12 cellular contexts compared by ENCODE assay signal in the genomic region with DNA sequence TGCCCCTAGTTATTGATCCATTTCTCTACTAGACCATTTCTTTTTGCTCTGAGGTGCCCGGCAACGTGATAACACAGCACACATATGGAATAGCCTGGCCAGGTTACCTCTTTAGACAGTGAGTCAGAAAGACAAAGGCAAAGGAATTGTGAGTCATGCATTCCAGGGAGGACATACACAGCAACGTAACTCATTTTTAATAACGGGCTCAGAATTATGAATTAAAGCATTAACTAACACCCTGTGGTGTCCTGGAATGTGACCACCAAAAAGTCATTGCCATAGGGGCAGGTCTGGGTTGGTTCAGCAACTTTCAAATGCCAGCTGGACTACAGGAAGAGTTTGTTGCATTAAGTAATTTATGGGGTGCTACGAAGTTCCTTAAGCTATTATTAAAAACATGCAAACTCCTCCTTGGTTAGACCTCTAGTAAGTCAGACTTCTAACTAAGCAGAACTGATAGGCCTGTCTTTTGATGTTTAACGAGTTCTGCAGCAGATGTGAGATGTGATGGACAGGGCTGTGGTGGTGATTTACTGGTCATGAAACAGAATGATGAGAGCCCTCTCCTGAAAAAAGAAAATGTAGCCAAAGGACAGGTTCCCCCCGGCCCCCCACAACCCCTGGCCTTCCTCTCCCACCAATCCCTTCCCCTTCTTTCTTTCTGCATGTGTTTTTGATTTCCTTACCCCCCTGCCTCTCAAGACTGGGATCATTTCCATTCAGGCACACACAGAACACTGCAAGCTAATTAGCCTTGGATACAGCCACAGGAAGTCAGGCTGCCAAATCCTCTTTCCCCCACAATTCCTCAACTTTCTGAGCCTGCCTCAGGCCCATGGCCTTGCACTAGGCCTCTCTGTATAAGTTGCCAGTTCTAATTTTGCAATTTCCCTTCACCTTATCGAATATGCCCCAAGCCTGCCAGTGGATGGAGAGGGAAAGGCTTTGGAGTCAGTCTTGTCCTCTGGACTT.
DNase-seq lines count a peak whose midpoint lies in the region; ATAC-seq and TF ChIP-seq lines count a peak whose summit lies in the region.
"Had no signal": no experiment of that assay in that cellular context is flagged by ENCODE, and none has a peak within 500 bp of the region (broad histone marks: within the 10 kb centered on the region; RNA-seq: fewer than 3 reads in every experiment).

No MANE protein-coding gene starts in this region.

- ATAC-seq in activated T-helper 17 cell treated with anti-CD3 and anti-CD28 coated beads, Interleukin-2, amount 50 U/mL, for 72 hours (replicated peaks), result no peak
- ATAC-seq: activated CD8-positive, alpha-beta T cell treated with anti-CD3 and anti-CD28 coated beads for 36 hours had no signal

- H3K4me1 Mint-ChIP-seq in activated T-cell treated with anti-CD3 and anti-CD28 coated beads, Interleukin-2, amount 50 U/mL, for 24 hours (ENCODE audit: low read depth), result no peaks in the 10 kb centered on the region
- H3K4me1 Mint-ChIP-seq in activated T-helper 17 cell treated with anti-CD3 and anti-CD28 coated beads, Interleukin-2, amount 50 U/mL, for 72 hours, result no peaks in the 10 kb centered on the region
- no peaks in the 10 kb centered on the region for H3K4me1 Mint-ChIP-seq in activated naive CD8-positive, alpha-beta T cell treated with anti-CD3 and anti-CD28 coated beads for 36 hours

- H3K4me3 ChIP-seq in astrocyte of the spinal cord (ENCODE audit: low read depth, low read length), result no peak overlapping the region
- H3K4me3 ChIP-seq: transverse colon had no signal

- peaks cover 6% of the 10 kb centered on the region for H3K27me3 Mint-ChIP-seq in activated T-cell treated with anti-CD3 and anti-CD28 coated beads, Interleukin-2, amount 50 U/mL, for 24 hours
- peaks cover 7% of the 10 kb centered on the region for H3K27me3 Mint-ChIP-seq in activated T-helper 17 cell treated with anti-CD3 and anti-CD28 coated beads, Interleukin-2, amount 50 U/mL, for 72 hours
- peaks cover 14% of the 10 kb centered on the region for H3K27me3 Mint-ChIP-seq in activated naive CD8-positive, alpha-beta T cell treated with anti-CD3 and anti-CD28 coated beads for 36 hours

- H3K36me3 Mint-ChIP-seq in activated T-cell treated with anti-CD3 and anti-CD28 coated beads, Interleukin-2, amount 50 U/mL, for 24 hours (ENCODE audit: low read depth), result no peaks in the 10 kb centered on the region
- H3K36me3 Mint-ChIP-seq in activated T-helper 17 cell treated with anti-CD3 and anti-CD28 coated beads, Interleukin-2, amount 50 U/mL, for 72 hours (ENCODE audit: low read depth), result no peaks in the 10 kb centered on the region
- H3K36me3 Mint-ChIP-seq in activated naive CD8-positive, alpha-beta T cell treated with anti-CD3 and anti-CD28 coated beads for 36 hours, result no peaks in the 10 kb centered on the region

- no peak overlapping the region for H3K4me3 Mint-ChIP-seq in activated T-cell treated with anti-CD3 and anti-CD28 coated beads, Interleukin-2, amount 50 U/mL, for 24 hours
- H3K4me3 Mint-ChIP-seq in activated T-helper 17 cell treated with anti-CD3 and anti-CD28 coated beads, Interleukin-2, amount 50 U/mL, for 72 hours, result no peak overlapping the region
- no peak overlapping the region for H3K4me3 Mint-ChIP-seq in activated naive CD8-positive, alpha-beta T cell treated with anti-CD3 and anti-CD28 coated beads for 36 hours
- H3K4me3 Mint-ChIP-seq: activated CD8-positive, alpha-beta T cell treated with anti-CD3 and anti-CD28 coated beads for 36 hours had no signal

- TF ChIP-seq CTCF in astrocyte of the spinal cord (IDR thresholded peaks at IDR 0.05; ENCODE audit: low read depth, low read length), result no peak

- DNase-seq in A172 (ENCODE audit: low spot score) (peak; percentile 82), HS-5 (ENCODE audit: low read depth) (peak; percentile 90), astrocyte of the spinal cord (ENCODE audit: low read depth, low spot score) (peak; percentile 82), kidney tubule cell (ENCODE audit: low spot score) (peak; percentile 95), NCI-H2196 treated with DMSO at 0.1 percent for 48 hours (lab: John Stamatoyannopoulos, UW; ENCODE audit: unreplicated experiment) (no peak)
- DNase-seq in activated T-cell treated with anti-CD3 and anti-CD28 coated beads, Interleukin-2, amount 50 U/mL, for 24 hours, result no peak
- no peak for DNase-seq in activated naive CD8-positive, alpha-beta T cell treated with anti-CD3 and anti-CD28 coated beads for 36 hours
- DNase-seq: activated CD8-positive, alpha-beta T cell treated with anti-CD3 and anti-CD28 coated beads for 36 hours; C1 segment of cervical spinal cord; H7; transverse colon had no signal

- no peak overlapping the region for H3K27ac Mint-ChIP-seq in activated T-cell treated with anti-CD3 and anti-CD28 coated beads, Interleukin-2, amount 50 U/mL, for 24 hours
- H3K27ac Mint-ChIP-seq in activated T-helper 17 cell treated with anti-CD3 and anti-CD28 coated beads, Interleukin-2, amount 50 U/mL, for 72 hours, result no peak overlapping the region
- H3K27ac Mint-ChIP-seq in activated naive CD8-positive, alpha-beta T cell treated with anti-CD3 and anti-CD28 coated beads for 36 hours, result no peak overlapping the region
- H3K27ac Mint-ChIP-seq: activated CD8-positive, alpha-beta T cell treated with anti-CD3 and anti-CD28 coated beads for 36 hours had no signal

- H3K9me3 Mint-ChIP-seq in activated T-cell treated with anti-CD3 and anti-CD28 coated beads, Interleukin-2, amount 50 U/mL, for 24 hours, result no peaks in the 10 kb centered on the region
- no peaks in the 10 kb centered on the region for H3K9me3 Mint-ChIP-seq in activated T-helper 17 cell treated with anti-CD3 and anti-CD28 coated beads, Interleukin-2, amount 50 U/mL, for 72 hours
- H3K9me3 Mint-ChIP-seq in activated naive CD8-positive, alpha-beta T cell treated with anti-CD3 and anti-CD28 coated beads for 36 hours, result no peaks in the 10 kb centered on the region
- H3K9me3 Mint-ChIP-seq: activated CD8-positive, alpha-beta T cell treated with anti-CD3 and anti-CD28 coated beads for 36 hours had no signal

- in situ Hi-C loops in astrocyte of the spinal cord (cut with HindIII; ENCODE audit: low sequenced_read_pairs), result no loop called here

Comparison
In these comparisons a context has a peak if more than half of its experiments do, and no peak if none do; other contexts are left out.
1. DNase-seq: peak in A172 (single experiment), HS-5 (single experiment), astrocyte of the spinal cord (single experiment) and kidney tubule cell (single experiment); none in activated T-cell treated with anti-CD3 and anti-CD28 coated beads, Interleukin-2, amount 50 U/mL, for 24 hours (single experiment), activated naive CD8-positive, alpha-beta T cell treated with anti-CD3 and anti-CD28 coated beads for 36 hours (single experiment) and NCI-H2196 treated with DMSO at 0.1 percent for 48 hours (single experiment).